8 cellular contexts compared by ENCODE assay signal in genomic region chr20:41028359-41029149, GRCh38. TPM values are rescaled to one million over a fixed set of nuclear protein-coding genes. Genes with fewer than 3 reads are reported as not detected.
DNase-seq lines count a peak whose midpoint lies in the region; ATAC-seq and TF ChIP-seq lines count a peak whose summit lies in the region.

TSS of gene TOP1 (plus strand) at chr20:41028822. CDS start at chr20:41029068, 246 bp downstream.

- peaks cover 45% of the 10 kb centered on the region for H3K4me1 Mint-ChIP-seq in activated CD4-positive, alpha-beta T cell treated with anti-CD3 and anti-CD28 coated beads for 36 hours

- DNase-seq in Ammon's horn (ENCODE audit: low spot score) (peak; percentile 100), GM19238 (ENCODE audit: insufficient read length, low spot score) (peak; percentile 98), NCI-H524 (lab: John Stamatoyannopoulos, UW) (peak; percentile 99 to 100), choroid plexus epithelial cell (ENCODE audit: low read depth) (peak; percentile 100), kidney glomerular epithelial cell (lab: John Stamatoyannopoulos, UW) (peak; percentile 96)
- DNase-seq in activated CD4-positive, alpha-beta T cell treated with anti-CD3 and anti-CD28 coated beads for 36 hours: peak; percentile 100
- peak; percentile 98 to 99 for DNase-seq in stimulated activated CD4-positive, alpha-beta T cell treated with anti-CD3 and anti-CD28 coated beads, Interleukin-1b, Interleukin-23, amount 100 ng/mL, for 1 hour (ENCODE audit: low read depth in 2 of 2)

- peak within 1 kb of the TSS; percentile 84 for H3K4me3 Mint-ChIP-seq in activated CD4-positive, alpha-beta T cell treated with anti-CD3 and anti-CD28 coated beads for 36 hours

- no peaks in the 10 kb centered on the region for H3K9me3 Mint-ChIP-seq in activated CD4-positive, alpha-beta T cell treated with anti-CD3 and anti-CD28 coated beads for 36 hours (ENCODE audit: low read depth)

- peak within 1 kb of the TSS; percentile 99 for H3K4me3 ChIP-seq in choroid plexus epithelial cell (ENCODE audit: low read depth, low read length)

- H3K27me3 Mint-ChIP-seq in activated CD4-positive, alpha-beta T cell treated with anti-CD3 and anti-CD28 coated beads for 36 hours: no peaks in the 10 kb centered on the region

- intact Hi-C loops in activated CD4-positive, alpha-beta T cell treated with anti-CD3 and anti-CD28 coated beads for 36 hours (cut with DNase I, micrococcal nuclease): loop anchor here (1.0 to 5.0 kb wide), 11 partner anchors 20 to 665 kb away; partner anchors contain the start of genes PLCG1 (in 2 of the 2), CHD6 (in 1 of the 2), LPIN3 (in 1 of the 2) and ZHX3 (in 1 of the 2)

- H3K36me3 Mint-ChIP-seq in activated CD4-positive, alpha-beta T cell treated with anti-CD3 and anti-CD28 coated beads for 36 hours (ENCODE audit: low read depth): peaks cover 36% of the 10 kb centered on the region

- peak within 1 kb of the TSS; percentile 92 for H3K27ac Mint-ChIP-seq in activated CD4-positive, alpha-beta T cell treated with anti-CD3 and anti-CD28 coated beads for 36 hours

- POLR2A ChIA-PET in activated CD4-positive, alpha-beta T cell treated with anti-CD3 and anti-CD28 coated beads for 36 hours (lab: Charles Lee): interaction anchor here (0.6 to 1.0 kb wide), 4 partner anchors 18 to 400 kb away, joined by 3 to 4 read pairs (median 3); no protein-coding TSS in a partner anchor

- no peak for TF ChIP-seq CTCF in choroid plexus epithelial cell (conservative IDR thresholded peaks at IDR 0.05; ENCODE audit: low read depth, low read length)

- peak; percentile 91 for ATAC-seq in HG03442 (IDR thresholded peaks at IDR 0.05; ENCODE audit: unreplicated experiment)
- ATAC-seq in activated CD4-positive, alpha-beta T cell treated with anti-CD3 and anti-CD28 coated beads for 36 hours: peak; percentile 98

- CTCF ChIA-PET in activated CD4-positive, alpha-beta T cell treated with anti-CD3 and anti-CD28 coated beads for 36 hours (lab: Charles Lee): interaction anchor here (0.5 to 1.7 kb wide), 4 partner anchors 9 to 380 kb away, joined by 3 to 7 read pairs (median 4); no protein-coding TSS in a partner anchor

RNA-seq across cellular contexts. Expression of gene TOP1, which starts in this region (rescaled TPM):
- total RNA-seq in activated CD4-positive, alpha-beta T cell treated with anti-CD3 and anti-CD28 coated beads for 36 hours: 100 to 1,000 TPM; 111 to 124 TPM

Comparison
In these comparisons a context has a peak if more than half of its experiments do, and no peak if none do; other contexts are left out.
1. Peak in every context shown above with its lines: DNase-seq, ATAC-seq and H3K4me3 ChIP-seq.